Comparison of ENCODE assay signal across 8 cellular contexts in the genomic region with DNA sequence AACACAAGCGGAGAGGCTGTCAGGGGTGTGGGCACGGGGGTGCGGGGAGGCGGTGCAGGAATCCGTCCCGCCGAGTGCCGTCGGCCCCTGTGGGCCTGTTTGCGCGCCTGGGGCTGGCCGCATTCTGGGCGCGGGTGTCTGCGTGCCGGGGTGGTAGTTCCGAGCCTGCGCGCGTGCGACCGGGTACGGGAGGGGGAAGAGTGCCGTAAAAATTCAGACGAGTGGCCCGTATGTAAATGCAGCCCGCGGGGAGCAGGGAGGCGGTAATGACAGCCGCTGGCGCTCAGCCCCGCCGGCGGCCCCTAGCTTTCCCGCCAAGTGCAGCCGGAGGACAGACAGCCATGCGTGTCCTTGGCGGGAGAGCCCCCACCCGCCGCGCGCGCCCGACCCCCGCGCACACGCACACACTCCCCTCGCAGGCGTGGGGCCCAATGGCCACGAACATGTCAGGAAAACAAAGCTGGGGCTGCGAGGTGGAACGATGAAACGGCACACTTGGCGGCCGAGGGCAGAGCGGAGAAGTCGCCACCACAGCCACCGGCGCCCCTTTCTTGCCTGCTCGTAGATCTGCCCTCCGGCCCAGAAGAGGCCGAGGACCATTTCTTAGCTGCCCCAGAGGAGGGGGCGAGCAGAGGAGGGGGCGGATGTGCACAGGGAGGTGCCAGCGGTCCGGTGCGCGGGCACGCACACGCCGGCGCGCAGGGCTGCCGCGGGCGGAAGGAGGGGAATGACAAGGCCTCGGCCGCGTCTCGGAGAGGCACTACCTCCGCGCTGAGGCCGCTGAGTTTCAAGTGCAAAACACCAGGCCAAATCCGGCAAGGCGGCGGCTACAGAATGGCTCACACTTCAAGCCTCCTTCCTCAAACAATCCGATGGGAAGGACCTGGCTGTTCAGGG.
DNase-seq lines count a peak whose midpoint lies in the region; ATAC-seq and TF ChIP-seq lines count a peak whose summit lies in the region.

No MANE protein-coding gene starts in this region.

- H3K9me3 ChIP-seq in BE2C (no peaks in the 10 kb centered on the region), iPS-18c (ENCODE audit: control insufficient read depth, insufficient read depth, low read length) (no peaks in the 10 kb centered on the region)

- DNase-seq in BE2C = no peak
- DNase-seq in NCI-H345 (lab: John Stamatoyannopoulos, UW) = peak; percentile 85
- no peak for DNase-seq in activated naive CD8-positive, alpha-beta T cell treated with anti-CD3 and anti-CD28 coated beads, Interleukin-2, amount 50 U/mL, for 24 hours
- peak; percentile 62 for DNase-seq in stimulated activated CD8-positive, alpha-beta memory T cell treated with anti-CD3 and anti-CD28 coated beads, Interleukin-4, amount 100 ng/mL, for 48 hours
- no peak for DNase-seq in GM10248 (ENCODE audit: extremely low spot score)

- H3K27me3 Mint-ChIP-seq in activated naive CD8-positive, alpha-beta T cell treated with anti-CD3 and anti-CD28 coated beads, Interleukin-2, amount 50 U/mL, for 24 hours = peaks cover 84% of the 10 kb centered on the region

- H3K27ac Mint-ChIP-seq in activated naive CD8-positive, alpha-beta T cell treated with anti-CD3 and anti-CD28 coated beads, Interleukin-2, amount 50 U/mL, for 24 hours = no peak overlapping the region

- H3K36me3 ChIP-seq in BE2C = no peaks in the 10 kb centered on the region

- peaks cover 98% of the 10 kb centered on the region for H3K27me3 ChIP-seq in BE2C

- no peaks in the 10 kb centered on the region for H3K4me1 ChIP-seq in BE2C

- H3K4me3 Mint-ChIP-seq in activated naive CD8-positive, alpha-beta T cell treated with anti-CD3 and anti-CD28 coated beads, Interleukin-2, amount 50 U/mL, for 24 hours = peak overlapping the region; percentile 75

- H3K9me3 Mint-ChIP-seq in activated naive CD8-positive, alpha-beta T cell treated with anti-CD3 and anti-CD28 coated beads, Interleukin-2, amount 50 U/mL, for 24 hours = peaks cover 3% of the 10 kb centered on the region

- no peak for TF ChIP-seq CTCF in BE2C (IDR thresholded peaks at IDR 0.05; ENCODE audit: low read depth, low read length)
- TF ChIP-seq CTCF in GM10248 (IDR thresholded peaks at IDR 0.05; ENCODE audit: control extremely low read depth, extremely low read depth, low read depth, missing control alignments) = no peak

- CTCF ChIA-PET in GM10248 (lab: Yijun Ruan, JAX) = interaction anchor here (1.3 to 3.3 kb wide), 3 partner anchors 8 to 893 kb away, joined by 3 to 25 read pairs (median 12); no protein-coding TSS in a partner anchor

- POLR2A ChIA-PET in GM10248 (lab: Yijun Ruan, JAX) = no interaction called here

- H3K4me3 ChIP-seq in BE2C (ENCODE audit: low read depth, low read length) = peak overlapping the region; percentile 30
- H3K4me3 ChIP-seq in iPS-18c (ENCODE audit: insufficient read depth, low read depth, low read length) = peak overlapping the region; percentile 60

- peaks cover 7% of the 10 kb centered on the region for H3K36me3 Mint-ChIP-seq in activated naive CD8-positive, alpha-beta T cell treated with anti-CD3 and anti-CD28 coated beads, Interleukin-2, amount 50 U/mL, for 24 hours (ENCODE audit: low read depth)

- H3K4me1 Mint-ChIP-seq in activated naive CD8-positive, alpha-beta T cell treated with anti-CD3 and anti-CD28 coated beads, Interleukin-2, amount 50 U/mL, for 24 hours = peaks cover 26% of the 10 kb centered on the region

- ATAC-seq in GM18519 (IDR thresholded peaks at IDR 0.05; ENCODE audit: low FRiP score, unreplicated experiment) = peak; percentile 60
- ATAC-seq in HG02973 (IDR thresholded peaks at IDR 0.05; ENCODE audit: unreplicated experiment) = peak; percentile 63
- peak; percentile 75 for ATAC-seq in activated naive CD8-positive, alpha-beta T cell treated with anti-CD3 and anti-CD28 coated beads, Interleukin-2, amount 50 U/mL, for 24 hours

Comparison
In these comparisons a context has a peak if more than half of its experiments do, and no peak if none do; other contexts are left out.
1. DNase-seq: peak in NCI-H345 (single experiment) and stimulated activated CD8-positive, alpha-beta memory T cell treated with anti-CD3 and anti-CD28 coated beads, Interleukin-4, amount 100 ng/mL, for 48 hours (single experiment); none in BE2C (single experiment), activated naive CD8-positive, alpha-beta T cell treated with anti-CD3 and anti-CD28 coated beads, Interleukin-2, amount 50 U/mL, for 24 hours (single experiment) and GM10248 (single experiment).
2. Peak in every context shown above with its lines, with median percentiles within 50 percentile points of each other: ATAC-seq.